12 cellular contexts compared by ENCODE assay signal in genomic region chr18:28357785-28358401, GRCh38.
DNase-seq lines count a peak whose midpoint lies in the region; ATAC-seq, FAIRE-seq and TF ChIP-seq lines count a peak whose summit lies in the region.
"Had no signal": no experiment of that assay in that cellular context is flagged by ENCODE, and none has a peak within 500 bp of the region (broad histone marks: within the 10 kb centered on the region; RNA-seq: fewer than 3 reads in every experiment).

No MANE protein-coding gene starts in this region.

- no peak overlapping the region for H3K27ac Mint-ChIP-seq in mesothelial cell of epicardium
- no peak overlapping the region for H3K27ac Mint-ChIP-seq in effector memory CD8-positive, alpha-beta T cell
- H3K27ac Mint-ChIP-seq: immature natural killer cell had no signal

- H3K27me3 Mint-ChIP-seq in mesothelial cell of epicardium (ENCODE audit: low read depth), result no peaks in the 10 kb centered on the region
- H3K27me3 Mint-ChIP-seq in effector memory CD8-positive, alpha-beta T cell, result no peaks in the 10 kb centered on the region

- TF ChIP-seq CTCF in GM12865 (IDR thresholded peaks at IDR 0.05; ENCODE audit: insufficient read depth, low read depth, low read length, missing control alignments) (peak; percentile 10), KMS-11 (conservative IDR thresholded peaks at IDR 0.05; ENCODE audit: low read depth, low read length) (0 out of 2 replicates have a peak, but pooled peaks have one; percentile 24), K562 (IDR thresholded peaks at IDR 0.05 in 2 of 3, conservative IDR thresholded peaks at IDR 0.05 in 1 of 3; ENCODE audit: insufficient read depth in 2 of 3, low read depth in 1 of 3, low read length in 3 of 3) (0 out of 6 replicates have a peak, but pooled peaks of 1 of the 3 experiments have one; percentile 11), mesothelial cell of epicardium (IDR thresholded peaks at IDR 0.05; ENCODE audit: unreplicated experiment) (peak; percentile 53), suprapubic skin (IDR thresholded peaks at IDR 0.05) (no peak)

- no peaks in the 10 kb centered on the region for H3K4me1 Mint-ChIP-seq in mesothelial cell of epicardium
- no peaks in the 10 kb centered on the region for H3K4me1 Mint-ChIP-seq in effector memory CD8-positive, alpha-beta T cell (ENCODE audit: low read depth in 2 of 2)
- H3K4me1 Mint-ChIP-seq: immature natural killer cell had no signal

- WGBS in K562 (ENCODE audit: insufficient coverage, low coverage, missing lambda C conversion rate), result 3% methylated on average over 6 of the region's 6 CpGs
- 88% methylated on average over 5 of the region's 6 CpGs for WGBS in suprapubic skin

- no peak for FAIRE-seq in K562 (lab: Jason Lieb, UNC)

- H3K9me1 ChIP-seq in K562 (ENCODE audit: control insufficient read depth, insufficient read depth, low read length), result no peaks in the 10 kb centered on the region

- TF ChIP-seq RAD21 in K562 (CRISPR knock-in tag; conservative IDR thresholded peaks at IDR 0.05 in 1 of 2, IDR thresholded peaks at IDR 0.05 in 1 of 2), result no peak

- H3K27me3 ChIP-seq in KMS-11 (ENCODE audit: insufficient read depth, low read depth) (no peaks in the 10 kb centered on the region), K562 (ENCODE audit: control insufficient read depth in 2 of 2, insufficient read depth in 2 of 2, low read length in 2 of 2) (no peaks in the 10 kb centered on the region), suprapubic skin (no peaks in the 10 kb centered on the region)

- no peak for ATAC-seq in K562
- ATAC-seq in effector memory CD8-positive, alpha-beta T cell (replicated peaks), result no peak
- ATAC-seq in GM19397 (IDR thresholded peaks at IDR 0.05; ENCODE audit: unreplicated experiment), result no peak

- H3K4me1 ChIP-seq in KMS-11 (ENCODE audit: low read depth, poor library complexity, severe bottlenecking), result no peaks in the 10 kb centered on the region
- H3K4me1 ChIP-seq in K562 (replicated peaks in 1 of 2; ENCODE audit: control insufficient read depth in 2 of 2, insufficient read depth in 2 of 2, low read length in 2 of 2), result no peaks in the 10 kb centered on the region
- H3K4me1 ChIP-seq in suprapubic skin, result no peaks in the 10 kb centered on the region

- no peaks in the 10 kb centered on the region; the same call in 1 of the 2 replicates for H3K9me3 ChIP-seq in K562 (replicated peaks; ENCODE audit: control insufficient read depth, insufficient read depth, low read depth, low read length)
- no peaks in the 10 kb centered on the region for H3K9me3 ChIP-seq in suprapubic skin

- H3K4me3 Mint-ChIP-seq in mesothelial cell of epicardium, result no peak overlapping the region
- H3K4me3 Mint-ChIP-seq in effector memory CD8-positive, alpha-beta T cell, result no peak overlapping the region
- H3K4me3 Mint-ChIP-seq: immature natural killer cell had no signal

- no peaks in the 10 kb centered on the region for H3K36me3 ChIP-seq in KMS-11 (ENCODE audit: insufficient read depth)
- no peaks in the 10 kb centered on the region for H3K36me3 ChIP-seq in K562 (ENCODE audit: control insufficient read depth, insufficient read depth, low read length)
- no peaks in the 10 kb centered on the region for H3K36me3 ChIP-seq in suprapubic skin

- BruUV-seq in K562 (replicated peaks; lab: Mats Ljungman, UMichigan), result no TSS peak

- TF ChIP-seq EP300 in K562 (IDR thresholded peaks at IDR 0.05; ENCODE audit: low read length), result no peak
- no peak for TF ChIP-seq EP300 in suprapubic skin (IDR thresholded peaks at IDR 0.05)

- H3K79me2 ChIP-seq in KMS-11 (ENCODE audit: insufficient read depth, low read depth) (no peaks in the 10 kb centered on the region), K562 (ENCODE audit: control insufficient read depth, insufficient read depth, low read length) (no peaks in the 10 kb centered on the region)

- DNase-seq in GM12865 (ENCODE audit: low read depth) (no peak), K562 (ENCODE audit: extremely low read depth in 1 of 4, low spot score in 3 of 4) (peak in 1 of 4 experiments; percentile 3), mesothelial cell of epicardium (ENCODE audit: low spot score in 2 of 2, unreplicated experiment in 2 of 2) (no peak), foreskin melanocyte (no peak), suprapubic skin (ENCODE audit: low spot score in 2 of 2) (no peak)
- DNase-seq in effector memory CD8-positive, alpha-beta T cell, result no peak
- DNase-seq: activated CD8-positive, alpha-beta memory T cell treated with anti-CD3 and anti-CD28 coated beads for 24 hours; DMS79 treated with DMSO at 0.1 percent for 48 hours; immature natural killer cell; stimulated activated naive CD4-positive, alpha-beta T cell had no signal

- H4K20me1 ChIP-seq in KMS-11 (ENCODE audit: insufficient read depth) (no peaks in the 10 kb centered on the region), K562 (replicated peaks; ENCODE audit: control insufficient read depth, insufficient read depth, low read length) (no peaks in the 10 kb centered on the region)

- H3K9me3 Mint-ChIP-seq in mesothelial cell of epicardium, result peaks cover 17% of the 10 kb centered on the region
- peaks cover 8 to 14% of the 10 kb centered on the region in 2 donors for H3K9me3 Mint-ChIP-seq in effector memory CD8-positive, alpha-beta T cell

- H3K36me3 Mint-ChIP-seq in mesothelial cell of epicardium, result no peaks in the 10 kb centered on the region
- no peaks in the 10 kb centered on the region for H3K36me3 Mint-ChIP-seq in effector memory CD8-positive, alpha-beta T cell (ENCODE audit: insufficient read depth)
- H3K36me3 Mint-ChIP-seq: immature natural killer cell had no signal

- in situ Hi-C loops in K562 (cut with MboI), result no loop called here

- no peak overlapping the region for H3K4me3 ChIP-seq in GM12865 (ENCODE audit: low read depth, low read length)
- no peak overlapping the region for H3K4me3 ChIP-seq in KMS-11 (IDR thresholded peaks at IDR 0.05; ENCODE audit: insufficient read depth, low read depth, low read length)
- H3K4me3 ChIP-seq in K562, result no peak overlapping the region
- no peak overlapping the region for H3K4me3 ChIP-seq in suprapubic skin

- CTCF ChIA-PET in K562 (lab: Yijun Ruan, JAX; ENCODE audit: low intra/inter-chr PET ratio), result no interaction called here

- intact Hi-C loops in K562 (cut with micrococcal nuclease), result no loop called here

- no peak overlapping the region for H3K9ac ChIP-seq in KMS-11
- no peak overlapping the region for H3K9ac ChIP-seq in K562 (ENCODE audit: insufficient read depth in 1 of 2, low read depth in 2 of 2, low read length in 2 of 2)

- TF ChIP-seq POLR2A in K562 (conservative IDR thresholded peaks at IDR 0.05), result no peak
- no peak for TF ChIP-seq POLR2A in suprapubic skin (IDR thresholded peaks at IDR 0.05)

- H3K4me2 ChIP-seq in KMS-11, result no peak overlapping the region
- H3K4me2 ChIP-seq in K562 (ENCODE audit: insufficient read depth, low read length), result no peak overlapping the region

- H2AFZ ChIP-seq in KMS-11 (ENCODE audit: low read depth) (no peak overlapping the region), K562 (ENCODE audit: low read depth, low read length) (no peak overlapping the region)

- H3K27ac ChIP-seq in KMS-11 (no peak overlapping the region), K562 (ENCODE audit: extremely low read depth, low read depth, low read length) (no peak overlapping the region), suprapubic skin (no peak overlapping the region)

- POLR2A ChIA-PET in K562 (lab: Yijun Ruan, JAX), result no interaction called here

TF ChIP-seq in K562, 482 proteins besides CTCF, POLR2A, EP300 and RAD21 (continues in another document):
- TF ChIP-seq, protein P1, sequence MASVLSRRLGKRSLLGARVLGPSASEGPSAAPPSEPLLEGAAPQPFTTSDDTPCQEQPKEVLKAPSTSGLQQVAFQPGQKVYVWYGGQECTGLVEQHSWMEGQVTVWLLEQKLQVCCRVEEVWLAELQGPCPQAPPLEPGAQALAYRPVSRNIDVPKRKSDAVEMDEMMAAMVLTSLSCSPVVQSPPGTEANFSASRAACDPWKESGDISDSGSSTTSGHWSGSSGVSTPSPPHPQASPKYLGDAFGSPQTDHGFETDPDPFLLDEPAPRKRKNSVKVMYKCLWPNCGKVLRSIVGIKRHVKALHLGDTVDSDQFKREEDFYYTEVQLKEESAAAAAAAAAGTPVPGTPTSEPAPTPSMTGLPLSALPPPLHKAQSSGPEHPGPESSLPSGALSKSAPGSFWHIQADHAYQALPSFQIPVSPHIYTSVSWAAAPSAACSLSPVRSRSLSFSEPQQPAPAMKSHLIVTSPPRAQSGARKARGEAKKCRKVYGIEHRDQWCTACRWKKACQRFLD (CRISPR knock-in tag; IDR thresholded peaks at IDR 0.05), result no peak
- TF ChIP-seq NCOA4 (IDR thresholded peaks at IDR 0.05; ENCODE audit: partially characterized antibody), result no peak

Comparison
In these comparisons a context has a peak if more than half of its experiments do, and no peak if none do; other contexts are left out.
1. CTCF ChIP-seq: peak in GM12865 (single experiment), KMS-11 (single experiment) and mesothelial cell of epicardium (single experiment); none in suprapubic skin (0 of 2).